ENCODE assay signal across 8 cellular contexts in the genomic region with DNA sequence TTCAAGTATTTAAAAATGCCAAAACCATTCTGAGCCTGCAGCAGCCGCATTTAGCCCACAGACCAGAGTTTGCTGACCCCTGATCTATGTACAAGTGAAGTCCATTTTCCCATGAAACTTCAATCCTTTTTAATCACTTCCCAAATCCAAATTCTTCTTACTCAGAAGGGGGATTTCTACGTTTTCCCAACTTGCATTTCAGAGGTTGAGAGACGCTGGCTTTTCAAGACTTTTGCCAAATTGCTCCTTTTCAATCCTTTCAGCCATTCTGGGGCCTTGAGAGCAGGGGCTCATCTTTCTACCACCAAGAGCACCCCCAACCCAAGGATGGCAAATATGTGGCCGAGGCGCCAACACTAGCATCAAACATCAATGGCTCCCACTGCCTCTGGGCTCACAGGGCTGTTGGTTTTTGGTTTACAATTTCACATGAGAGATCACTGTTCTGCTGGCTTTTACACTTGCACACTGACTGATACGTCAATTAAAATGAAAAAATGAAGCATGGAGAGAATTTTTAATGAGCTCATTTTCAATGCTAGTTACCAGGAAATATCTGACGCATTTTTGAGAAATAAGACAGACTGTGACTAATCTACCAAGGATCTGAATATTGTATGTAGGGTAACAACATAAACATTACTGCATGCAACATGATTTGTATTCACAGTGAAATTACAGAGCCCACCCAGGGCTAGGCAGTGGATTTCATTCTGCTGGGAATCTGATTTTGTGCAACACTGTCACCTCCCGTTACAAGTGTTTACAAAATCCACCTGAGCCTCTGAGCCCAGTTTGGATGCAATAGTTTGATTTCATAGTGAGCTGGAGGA. TPM values are rescaled to one million over a fixed set of nuclear protein-coding genes. Genes with fewer than 3 reads are reported as not detected.
DNase-seq lines count a peak whose midpoint lies in the region; ATAC-seq and TF ChIP-seq lines count a peak whose summit lies in the region.
"Not testable (repeated sequence)": the region's sequence is repeated elsewhere in the genome, so short reads cannot be mapped to it uniquely, and the experiment has no call there.

No MANE protein-coding gene starts in this region.

- H3K9me2 ChIP-seq in hepatocyte (replicated peaks; ENCODE audit: insufficient read depth), result not testable (repeated sequence)

- DNase-seq in AG10803 (ENCODE audit: low read depth), result peak; percentile 87
- not testable (repeated sequence) for DNase-seq in RWPE2 (ENCODE audit: low spot score); hepatocyte (ENCODE audit: low spot score)
- DNase-seq in amniotic epithelial cell (ENCODE audit: low read depth), result peak; percentile 77

- H3K27me3 ChIP-seq in RWPE2 (ENCODE audit: insufficient read depth, poor library complexity, severe bottlenecking); duodenal mucosa (ENCODE audit: control insufficient read depth in 1 of 2, insufficient read depth in 2 of 2, low read length in 2 of 2); hepatocyte; subcutaneous abdominal adipose tissue (ENCODE audit: control insufficient read depth in 5 of 5, insufficient read depth in 4 of 5, low read length in 5 of 5): not testable (repeated sequence)

- peaks cover 81% of the 10 kb centered on the region for H3K79me2 ChIP-seq in hepatocyte

- H3K36me3 Mint-ChIP-seq in nephron (ENCODE audit: low read depth), result not testable (repeated sequence)

- peak overlapping the region; percentile 61 to 77 (median 74) for H3K27ac Mint-ChIP-seq in nephron

- H3K36me3 ChIP-seq in HEK293 (ENCODE audit: control insufficient read depth in 2 of 2, insufficient read depth in 1 of 2, low read length in 2 of 2); RWPE2 (ENCODE audit: low read depth); duodenal mucosa (ENCODE audit: control insufficient read depth in 1 of 2, insufficient read depth in 2 of 2, low read length in 2 of 2); hepatocyte (replicated peaks; ENCODE audit: insufficient read depth, low read depth); subcutaneous abdominal adipose tissue (ENCODE audit: control insufficient read depth in 5 of 5, insufficient read depth in 5 of 5, low read length in 5 of 5): not testable (repeated sequence)

- H3K4me1 ChIP-seq in HEK293 (ENCODE audit: control insufficient read depth, insufficient read depth, low read length) (peaks cover 46% of the 10 kb centered on the region), RWPE2 (ENCODE audit: insufficient read depth, poor library complexity, severe bottlenecking) (peaks cover 38% of the 10 kb centered on the region), duodenal mucosa (ENCODE audit: control insufficient read depth in 1 of 2, insufficient read depth in 2 of 2, low read length in 2 of 2) (peaks cover 55 to 65% of the 10 kb centered on the region in 2 donors), hepatocyte (ENCODE audit: insufficient read depth) (peaks cover 54% of the 10 kb centered on the region), subcutaneous abdominal adipose tissue (ENCODE audit: control insufficient read depth in 5 of 5, insufficient read depth in 5 of 5, low read length in 5 of 5) (peaks cover 28 to 88% (median 67%) of the 10 kb centered on the region in 5 donors)

- not testable (repeated sequence) for TF ChIP-seq CTCF in AG10803 (conservative IDR thresholded peaks at IDR 0.05; ENCODE audit: low read length); HEK293 (tag by site-specific recombination; IDR thresholded peaks at IDR 0.05); RWPE2 (IDR thresholded peaks at IDR 0.05; ENCODE audit: poor library complexity, severe bottlenecking); hepatocyte (IDR thresholded peaks at IDR 0.05; ENCODE audit: poor library complexity); nephron (IDR thresholded peaks at IDR 0.05; ENCODE audit: unreplicated experiment in 3 of 3)

- H3K9ac ChIP-seq in duodenal mucosa (ENCODE audit: low read depth in 1 of 2, low read length in 2 of 2), result not testable (repeated sequence)
- H3K9ac ChIP-seq in subcutaneous abdominal adipose tissue (ENCODE audit: low read length in 5 of 5), result peak overlapping the region in 2 of 5 donors; percentile 48 to 52

- H3K9me3 Mint-ChIP-seq in nephron, result not testable (repeated sequence)

- H3K4me1 Mint-ChIP-seq in nephron, result peaks cover 47% of the 10 kb centered on the region

- POLR2A ChIA-PET in HEK293 (lab: Yijun Ruan, JAX), result interaction anchor here (0.5 to 1.6 kb wide), 4 partner anchors 12 to 44 kb away, joined by 3 to 6 read pairs (median 3); no protein-coding TSS in a partner anchor

- not testable (repeated sequence) for H3K4me3 ChIP-seq in AG10803 (ENCODE audit: low read length); HEK293 (ENCODE audit: low read depth, low read length); RWPE2 (ENCODE audit: severe bottlenecking); duodenal mucosa (ENCODE audit: low read depth in 1 of 2, low read length in 2 of 2); hepatocyte
- H3K4me3 ChIP-seq in subcutaneous abdominal adipose tissue (ENCODE audit: low read depth in 1 of 5, low read length in 5 of 5), result peak overlapping the region in 2 of 5 donors; percentile 11 to 29

- CTCF ChIA-PET in HEK293 (lab: Yijun Ruan, JAX), result interaction anchor here (0.8 to 1.4 kb wide), 2 partner anchors 8 to 81 kb away, joined by 3 read pairs; no protein-coding TSS in a partner anchor

- 79% methylated on average over 8 of the region's 8 CpGs for WGBS in hepatocyte (ENCODE audit: low lambda C conversion rate, missing lambda C conversion rate)

- H3K27ac ChIP-seq in HEK293 (ENCODE audit: extremely low read depth, low read depth, low read length) (peak overlapping the region; percentile 19; the same call in 1 of the 2 replicates), RWPE2 (ENCODE audit: poor library complexity, severe bottlenecking) (peak overlapping the region; percentile 92), duodenal mucosa (ENCODE audit: low read depth, low read length) (peak overlapping the region; percentile 33), hepatocyte (peak overlapping the region; percentile 87), subcutaneous abdominal adipose tissue (ENCODE audit: low read depth, low read length) (peak overlapping the region; percentile 92)

- H2AFZ ChIP-seq in hepatocyte, result not testable (repeated sequence)

- peak overlapping the region; percentile 61 for H3K4me2 ChIP-seq in hepatocyte

- not testable (repeated sequence) for H3K27me3 Mint-ChIP-seq in nephron (ENCODE audit: low read depth)

- H4K20me1 ChIP-seq in hepatocyte (ENCODE audit: insufficient read depth, poor library complexity, severe bottlenecking), result peaks cover 25% of the 10 kb centered on the region

- H3K9me3 ChIP-seq in HEK293 (ENCODE audit: control insufficient read depth, insufficient read depth, low read depth, low read length); RWPE2 (ENCODE audit: severe bottlenecking); duodenal mucosa (ENCODE audit: control insufficient read depth in 1 of 2, low read length in 2 of 2); hepatocyte (ENCODE audit: low read depth); subcutaneous abdominal adipose tissue (ENCODE audit: control insufficient read depth in 5 of 5, low read length in 5 of 5): not testable (repeated sequence)

- not testable (repeated sequence) for H3K4me3 Mint-ChIP-seq in nephron

- peak; percentile 60 for ATAC-seq in RWPE2 (ENCODE audit: low read depth)

TF ChIP-seq in HEK293, 187 proteins besides CTCF, POLR2A, EP300 and RAD21:
- TF ChIP-seq ZBTB20 (tag by site-specific recombination; IDR thresholded peaks at IDR 0.05), result peak; percentile 85
- 0 out of 2 replicates have a peak, but pooled peaks have one; percentile 4 for TF ChIP-seq ZFP69B (tag by site-specific recombination; IDR thresholded peaks at IDR 0.05)
- TF ChIP-seq ZNF629 (tag by site-specific recombination; IDR thresholded peaks at IDR 0.05), result peak; percentile 65
- TF ChIP-seq ZNF10 (tag by site-specific recombination; IDR thresholded peaks at IDR 0.05), result 0 out of 2 replicates have a peak, but pooled peaks have one; percentile 3
- peak; percentile 46; the same call in 1 of the 2 replicates for TF ChIP-seq ZEB2 (tag by site-specific recombination; IDR thresholded peaks at IDR 0.05)

RNA-seq across cellular contexts. Expression of a gene that starts 27.6 kb away (rescaled TPM):
- total RNA-seq in hepatocyte, result 41.0 and 50.1 TPM in 2 replicates
- 55.8 and 56.1 TPM in 2 replicates for polyA plus RNA-seq in hepatocyte

Comparison
In these comparisons a context has a peak if more than half of its experiments do, and no peak if none do; other contexts are left out.
1. H3K27ac ChIP-seq: peak in every context shown above with its lines; median percentile 92 in RWPE2; 92 in subcutaneous abdominal adipose tissue; 87 in hepatocyte; 33 in duodenal mucosa; 19 in HEK293.